Comparison of ENCODE assay signal across 8 cellular contexts in the genomic region with DNA sequence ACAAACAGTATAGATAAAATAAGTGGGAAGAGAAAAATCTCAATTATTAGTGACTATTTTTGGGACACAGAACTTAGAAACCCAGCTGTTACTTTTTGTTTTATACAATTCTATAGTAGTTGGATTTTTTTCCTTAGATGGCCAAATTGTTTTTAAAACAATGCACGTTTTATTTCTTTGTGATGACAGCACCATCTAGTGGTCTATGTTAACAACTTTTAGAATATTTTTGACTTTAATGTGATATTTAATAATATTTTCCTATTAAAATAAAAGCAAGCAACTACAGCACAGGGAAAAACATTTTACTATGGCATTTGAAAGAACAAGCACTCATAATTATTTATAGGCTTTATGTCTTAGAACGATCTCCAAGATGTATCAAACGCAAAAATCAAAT. TPM values are rescaled to one million over a fixed set of nuclear protein-coding genes. Genes with fewer than 3 reads are reported as not detected.
A peak's percentile ranks its signal among the peaks of the same experiment; 100 is the strongest.
DNase-seq lines count a peak whose midpoint lies in the region; FAIRE-seq and TF ChIP-seq lines count a peak whose summit lies in the region.

No MANE protein-coding gene starts in this region.

- intact Hi-C loops in spleen (cut with DNase I; ENCODE audit: low total_unique reads): no loop called here

- no peaks in the 10 kb centered on the region for H4K20me1 ChIP-seq in astrocyte (ENCODE audit: insufficient read depth, low read length)

- H3K9me3 ChIP-seq in astrocyte (ENCODE audit: insufficient read depth, low read depth, low read length) (no peaks in the 10 kb centered on the region), liver (ENCODE audit: control insufficient read depth in 4 of 4, low read length in 3 of 4) (no peaks in the 10 kb centered on the region), spleen (peaks cover 0 to 14% (median 11%) of the 10 kb centered on the region in 8 donors)

- no peaks in the 10 kb centered on the region for H3K36me3 Mint-ChIP-seq in astrocyte (ENCODE audit: low read depth, unreplicated experiment)

- H3K27me3 Mint-ChIP-seq in astrocyte (ENCODE audit: low read depth, unreplicated experiment): peaks cover 4% of the 10 kb centered on the region

- no peak overlapping the region for H3K4me2 ChIP-seq in astrocyte (ENCODE audit: low read length)

- H3K4me1 Mint-ChIP-seq in astrocyte (ENCODE audit: low read depth, unreplicated experiment): no peaks in the 10 kb centered on the region

- H3K9ac ChIP-seq in astrocyte (ENCODE audit: low read length) (no peak overlapping the region), liver (ENCODE audit: low read depth in 1 of 2, low read length in 2 of 2) (no peak overlapping the region)

- DNase-seq in CD1c-positive myeloid dendritic cell (ENCODE audit: extremely low spot score): peak; percentile 25
- DNase-seq in HT-29 (ENCODE audit: low spot score): peak; percentile 25
- DNase-seq in astrocyte (ENCODE audit: low read depth): peak; percentile 4
- no peak for DNase-seq in mucosa of gallbladder (ENCODE audit: low spot score)
- DNase-seq in activated CD8-positive, alpha-beta memory T cell treated with anti-CD3 and anti-CD28 coated beads, Interleukin-2, amount 50 U/mL, for 48 hours: no peak
- DNase-seq in activated naive CD4-positive, alpha-beta T cell (lab: John Stamatoyannopoulos, UW): no peak
- DNase-seq in spleen: no peak

- H3K27ac ChIP-seq in astrocyte (ENCODE audit: low read depth, low read length) (no peak overlapping the region), liver (ENCODE audit: low read depth in 1 of 2, low read length in 2 of 2) (no peak overlapping the region), spleen (no peak overlapping the region)

- TF ChIP-seq CTCF in astrocyte (IDR thresholded peaks at IDR 0.05; ENCODE audit: insufficient read depth, low read depth, low read length): peak; percentile 22
- TF ChIP-seq CTCF in liver (IDR thresholded peaks at IDR 0.05; ENCODE audit: low read depth, low read length, missing input control): peak; percentile 12
- TF ChIP-seq CTCF in spleen (IDR thresholded peaks at IDR 0.05 in 8 of 11, conservative IDR thresholded peaks at IDR 0.05 in 3 of 11): no peak

- no peaks in the 10 kb centered on the region for H3K79me2 ChIP-seq in astrocyte (ENCODE audit: insufficient read depth, low read length)

- 51% methylated on average over 3 of the region's 3 CpGs for WGBS in liver
- 56 to 60% (median 59%) methylated on average over 3 of the region's 3 CpGs for WGBS in spleen, 5 donors

- H3K36me3 ChIP-seq in astrocyte (ENCODE audit: insufficient read depth, low read length): no peaks in the 10 kb centered on the region
- H3K36me3 ChIP-seq in liver (ENCODE audit: control insufficient read depth in 4 of 4, insufficient read depth in 3 of 4, low read depth in 1 of 4, low read length in 3 of 4): no peaks in the 10 kb centered on the region
- H3K36me3 ChIP-seq in spleen: no peaks in the 10 kb centered on the region

- H2AFZ ChIP-seq in astrocyte (ENCODE audit: low read depth, low read length): no peak overlapping the region

- H3K4me3 ChIP-seq in astrocyte (ENCODE audit: insufficient read depth, low read depth, low read length): no peak overlapping the region
- no peak overlapping the region for H3K4me3 ChIP-seq in liver (ENCODE audit: low read depth in 1 of 3, low read length in 3 of 3)
- no peak overlapping the region for H3K4me3 ChIP-seq in spleen

- FAIRE-seq in astrocyte (lab: Jason Lieb, UNC): no peak

- H3K27me3 ChIP-seq in astrocyte (ENCODE audit: insufficient read depth, low read length) (no peaks in the 10 kb centered on the region), liver (ENCODE audit: control insufficient read depth in 4 of 4, insufficient read depth in 4 of 4, low read length in 3 of 4) (no peaks in the 10 kb centered on the region), spleen (replicated peaks in 1 of 7) (peaks cover 0 to 3% (median 0%) of the 10 kb centered on the region in 7 donors)

- H3K9me3 Mint-ChIP-seq in astrocyte (ENCODE audit: unreplicated experiment): peaks cover 7% of the 10 kb centered on the region

- TF ChIP-seq RAD21 in liver (IDR thresholded peaks at IDR 0.05): peak; percentile 56 to 60

- H3K27ac Mint-ChIP-seq in astrocyte (ENCODE audit: unreplicated experiment): no peak overlapping the region

- no peak for TF ChIP-seq POLR2A in spleen (IDR thresholded peaks at IDR 0.05)

- H3K4me3 Mint-ChIP-seq in astrocyte (ENCODE audit: unreplicated experiment): no peak overlapping the region

- no peaks in the 10 kb centered on the region for H3K4me1 ChIP-seq in astrocyte (ENCODE audit: insufficient read depth, low read length)
- H3K4me1 ChIP-seq in liver (ENCODE audit: control insufficient read depth in 4 of 4, insufficient read depth in 4 of 4, low read length in 3 of 4): no peaks in the 10 kb centered on the region
- H3K4me1 ChIP-seq in spleen: no peaks in the 10 kb centered on the region

TF ChIP-seq in liver, 16 proteins besides CTCF, POLR2A, EP300 and RAD21:
- TF ChIP-seq FOXA2 (IDR thresholded peaks at IDR 0.05): no peak
- TF ChIP-seq EGR1 (IDR thresholded peaks at IDR 0.05; ENCODE audit: low read depth in 2 of 2): no peak
- TF ChIP-seq, protein P1, sequence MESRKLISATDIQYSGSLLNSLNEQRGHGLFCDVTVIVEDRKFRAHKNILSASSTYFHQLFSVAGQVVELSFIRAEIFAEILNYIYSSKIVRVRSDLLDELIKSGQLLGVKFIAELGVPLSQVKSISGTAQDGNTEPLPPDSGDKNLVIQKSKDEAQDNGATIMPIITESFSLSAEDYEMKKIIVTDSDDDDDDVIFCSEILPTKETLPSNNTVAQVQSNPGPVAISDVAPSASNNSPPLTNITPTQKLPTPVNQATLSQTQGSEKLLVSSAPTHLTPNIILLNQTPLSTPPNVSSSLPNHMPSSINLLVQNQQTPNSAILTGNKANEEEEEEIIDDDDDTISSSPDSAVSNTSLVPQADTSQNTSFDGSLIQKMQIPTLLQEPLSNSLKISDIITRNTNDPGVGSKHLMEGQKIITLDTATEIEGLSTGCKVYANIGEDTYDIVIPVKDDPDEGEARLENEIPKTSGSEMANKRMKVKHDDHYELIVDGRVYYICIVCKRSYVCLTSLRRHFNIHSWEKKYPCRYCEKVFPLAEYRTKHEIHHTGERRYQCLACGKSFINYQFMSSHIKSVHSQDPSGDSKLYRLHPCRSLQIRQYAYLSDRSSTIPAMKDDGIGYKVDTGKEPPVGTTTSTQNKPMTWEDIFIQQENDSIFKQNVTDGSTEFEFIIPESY (IDR thresholded peaks at IDR 0.05): no peak
- TF ChIP-seq YY1 (IDR thresholded peaks at IDR 0.05): no peak
- TF ChIP-seq JUND (IDR thresholded peaks at IDR 0.05): no peak
- no peak for TF ChIP-seq MAX (IDR thresholded peaks at IDR 0.05)
- TF ChIP-seq SP1 (IDR thresholded peaks at IDR 0.05): no peak
- no peak for TF ChIP-seq TAF1 (conservative IDR thresholded peaks at IDR 0.05)
- TF ChIP-seq RXRA (IDR thresholded peaks at IDR 0.05): no peak
- TF ChIP-seq, protein P2, sequence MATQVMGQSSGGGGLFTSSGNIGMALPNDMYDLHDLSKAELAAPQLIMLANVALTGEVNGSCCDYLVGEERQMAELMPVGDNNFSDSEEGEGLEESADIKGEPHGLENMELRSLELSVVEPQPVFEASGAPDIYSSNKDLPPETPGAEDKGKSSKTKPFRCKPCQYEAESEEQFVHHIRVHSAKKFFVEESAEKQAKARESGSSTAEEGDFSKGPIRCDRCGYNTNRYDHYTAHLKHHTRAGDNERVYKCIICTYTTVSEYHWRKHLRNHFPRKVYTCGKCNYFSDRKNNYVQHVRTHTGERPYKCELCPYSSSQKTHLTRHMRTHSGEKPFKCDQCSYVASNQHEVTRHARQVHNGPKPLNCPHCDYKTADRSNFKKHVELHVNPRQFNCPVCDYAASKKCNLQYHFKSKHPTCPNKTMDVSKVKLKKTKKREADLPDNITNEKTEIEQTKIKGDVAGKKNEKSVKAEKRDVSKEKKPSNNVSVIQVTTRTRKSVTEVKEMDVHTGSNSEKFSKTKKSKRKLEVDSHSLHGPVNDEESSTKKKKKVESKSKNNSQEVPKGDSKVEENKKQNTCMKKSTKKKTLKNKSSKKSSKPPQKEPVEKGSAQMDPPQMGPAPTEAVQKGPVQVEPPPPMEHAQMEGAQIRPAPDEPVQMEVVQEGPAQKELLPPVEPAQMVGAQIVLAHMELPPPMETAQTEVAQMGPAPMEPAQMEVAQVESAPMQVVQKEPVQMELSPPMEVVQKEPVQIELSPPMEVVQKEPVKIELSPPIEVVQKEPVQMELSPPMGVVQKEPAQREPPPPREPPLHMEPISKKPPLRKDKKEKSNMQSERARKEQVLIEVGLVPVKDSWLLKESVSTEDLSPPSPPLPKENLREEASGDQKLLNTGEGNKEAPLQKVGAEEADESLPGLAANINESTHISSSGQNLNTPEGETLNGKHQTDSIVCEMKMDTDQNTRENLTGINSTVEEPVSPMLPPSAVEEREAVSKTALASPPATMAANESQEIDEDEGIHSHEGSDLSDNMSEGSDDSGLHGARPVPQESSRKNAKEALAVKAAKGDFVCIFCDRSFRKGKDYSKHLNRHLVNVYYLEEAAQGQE (IDR thresholded peaks at IDR 0.05): no peak
TF ChIP-seq in liver: peak in this region for 0.

RNA-seq across cellular contexts. Expression of gene SMIM31, which starts 5.6 kb away (rescaled TPM):
- total RNA-seq in HT-29 (2014; rRNA removed; shearing (Covaris generic)): 0.05 and 0.25 TPM in 2 replicates
- total RNA-seq in astrocyte (not detected in 2 replicates), liver (not detected), mucosa of gallbladder (21.8 TPM), spleen (not detected)
- polyA plus RNA-seq in liver (not detected), spleen (not detected)

Comparison
In these comparisons a context has a peak if more than half of its experiments do, and no peak if none do; other contexts are left out.
1. DNase-seq: peak in CD1c-positive myeloid dendritic cell (single experiment), HT-29 (single experiment) and astrocyte (single experiment); none in mucosa of gallbladder (single experiment), activated CD8-positive, alpha-beta memory T cell treated with anti-CD3 and anti-CD28 coated beads, Interleukin-2, amount 50 U/mL, for 48 hours (single experiment), activated naive CD4-positive, alpha-beta T cell (0 of 4) and spleen (single experiment).
2. CTCF ChIP-seq: peak in astrocyte (single experiment) and liver (single experiment); none in spleen (0 of 11).
3. RNA of gene SMIM31, which starts 5.6 kb away (total RNA-seq): 21.8 TPM in mucosa of gallbladder (single experiment); 0.05 to 0.25 TPM in HT-29, not detected in astrocyte, not detected in liver and not detected in spleen; every median in the first group is over 10 times any median in the second.